Comparison of ENCODE assay signal across 26 cellular contexts in genomic region chr7:23212395-23212794, GRCh38.
"Had no signal": no experiment of that assay in that cellular context is flagged by ENCODE, and none has a peak within 500 bp of the region (broad histone marks: within the 10 kb centered on the region; RNA-seq: fewer than 3 reads in every experiment).

No MANE protein-coding gene starts in this region.

- H3K4me1 Mint-ChIP-seq: activated CD4-positive, alpha-beta T cell treated with anti-CD3 and anti-CD28 coated beads, Interleukin-2, amount 10 ng/mL, durations not matched to agents 24 days and 14 days; activated naive CD8-positive, alpha-beta T cell treated with anti-CD3 and anti-CD28 coated beads for 36 hours had no signal

- H3K36me3 ChIP-seq: brain microvascular endothelial cell, MG63, SJCRH30 had no signal

- H3K27ac Mint-ChIP-seq: activated CD4-positive, alpha-beta T cell treated with anti-CD3 and anti-CD28 coated beads, Interleukin-2, amount 10 ng/mL, durations not matched to agents 24 days and 14 days; activated CD8-positive, alpha-beta T cell treated with anti-CD3 and anti-CD28 coated beads for 36 hours; activated naive CD8-positive, alpha-beta T cell treated with anti-CD3 and anti-CD28 coated beads for 36 hours; activated T-helper 2 cell treated with anti-CD3 and anti-CD28 coated beads, Interferon-gamma antibody, Interleukin-2, Interleukin-4, amounts not matched to agents 10 μg/mL and 5 μg/mL and 100 μg/mL, durations not matched to agents 14 hours and 24 hours and 36 hours had no signal

- H3K9me3 Mint-ChIP-seq: activated CD4-positive, alpha-beta T cell treated with anti-CD3 and anti-CD28 coated beads, Interleukin-2, amount 10 ng/mL, durations not matched to agents 24 days and 14 days; activated CD8-positive, alpha-beta T cell treated with anti-CD3 and anti-CD28 coated beads for 36 hours; activated naive CD8-positive, alpha-beta T cell treated with anti-CD3 and anti-CD28 coated beads for 36 hours; activated T-helper 2 cell treated with anti-CD3 and anti-CD28 coated beads, Interferon-gamma antibody, Interleukin-2, Interleukin-4, amounts not matched to agents 10 μg/mL and 5 μg/mL and 100 μg/mL, durations not matched to agents 14 hours and 24 hours and 36 hours had no signal

- H3K27me3 ChIP-seq: brain microvascular endothelial cell, MG63, SJCRH30 had no signal

- H3K36me3 Mint-ChIP-seq: activated naive CD8-positive, alpha-beta T cell treated with anti-CD3 and anti-CD28 coated beads for 36 hours had no signal

- DNase-seq: activated CD4-positive, alpha-beta T cell treated with anti-CD3 and anti-CD28 coated beads, Interleukin-2, amount 10 ng/mL, durations not matched to agents 24 days and 14 days; activated CD4-positive, alpha-beta T cell treated with anti-CD3 and anti-CD28 coated beads, Interleukin-2, amount 50 U/mL, for 4 hours; activated CD8-positive, alpha-beta T cell treated with anti-CD3 and anti-CD28 coated beads for 36 hours; activated gamma-delta T cell treated with Interleukin-2 at 50 U/mL for 16 hours; activated naive CD4-positive, alpha-beta T cell treated with anti-CD3 and anti-CD28 coated beads, Interleukin-2, amount 50 U/mL, for 16 hours; activated naive CD8-positive, alpha-beta T cell treated with anti-CD3 and anti-CD28 coated beads for 36 hours; activated T-cell treated with anti-CD3 and anti-CD28 coated beads, Interleukin-2, amount 50 U/mL, for 1 hour; amniotic stem cell; aorta; brain microvascular endothelial cell; central memory CD4-positive, alpha-beta T cell; Kasumi-1; MG63; NCI-H1048; NCI-H1105 treated with DMSO at 0.1 percent for 48 hours; NCI-H1436; NCI-H1694; NCI-H1930; NCI-H2081 treated with DMSO at 0.1 percent for 48 hours; NCI-H345; NCI-H524 treated with DMSO at 0.1 percent for 48 hours; SHP77; SJCRH30; T1000 had no signal

- H3K9me3 ChIP-seq: MG63, SJCRH30 had no signal

- H3K4me3 ChIP-seq: MG63, SJCRH30, SK-N-MC had no signal

- H3K4me1 ChIP-seq: SJCRH30 had no signal

- H3K27ac ChIP-seq: brain microvascular endothelial cell, SJCRH30, SK-N-MC had no signal

- ATAC-seq: activated CD8-positive, alpha-beta T cell treated with anti-CD3 and anti-CD28 coated beads for 36 hours had no signal

- H3K4me3 Mint-ChIP-seq: activated CD4-positive, alpha-beta T cell treated with anti-CD3 and anti-CD28 coated beads, Interleukin-2, amount 10 ng/mL, durations not matched to agents 24 days and 14 days; activated CD8-positive, alpha-beta T cell treated with anti-CD3 and anti-CD28 coated beads for 36 hours; activated naive CD8-positive, alpha-beta T cell treated with anti-CD3 and anti-CD28 coated beads for 36 hours had no signal
